Comparison of ENCODE assay signal across 29 cellular contexts in the genomic region with DNA sequence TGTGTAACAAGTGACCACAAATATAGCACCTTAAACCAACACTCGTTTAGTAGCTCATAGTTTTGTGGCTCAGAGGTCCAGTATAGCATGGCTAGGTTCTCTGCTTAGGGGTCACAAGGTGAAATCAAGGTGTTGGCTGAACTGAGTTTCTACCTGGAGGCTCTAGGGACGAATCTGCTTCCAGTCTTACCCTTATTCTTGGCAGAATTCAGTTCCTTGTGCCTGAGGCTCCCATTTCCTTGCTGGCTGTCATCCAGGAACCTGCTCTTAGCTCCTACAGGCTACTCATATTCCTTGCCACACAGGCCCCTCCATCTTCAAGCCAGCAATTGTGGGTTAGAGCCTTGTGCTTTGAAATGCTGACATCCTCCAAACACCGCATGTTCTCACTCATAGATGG.
"Had no signal": no experiment of that assay in that cellular context is flagged by ENCODE, and none has a peak within 500 bp of the region (broad histone marks: within the 10 kb centered on the region; RNA-seq: fewer than 3 reads in every experiment).

No MANE protein-coding gene starts in this region.

- H3K36me3 ChIP-seq: neutrophil, ovary, right lobe of liver, sigmoid colon, stomach, thoracic aorta, thyroid gland, tibial nerve, upper lobe of left lung, vagina had no signal

- H3K27ac ChIP-seq: neutrophil, ovary, parathyroid adenoma, psoas muscle, right lobe of liver, sigmoid colon, stomach, thoracic aorta, thyroid gland, tibial nerve, upper lobe of left lung, vagina had no signal

- H3K9me3 Mint-ChIP-seq: natural killer cell treated with Interleukin-12 subunit alpha and Interleukin-12 subunit beta and Interleukin-15 and Interleukin-18, amount 100 ng/mL, for 72 hours; nephron progenitor cell; neural crest cell; stimulated activated effector memory CD8-positive, alpha-beta T cell treated with anti-CD3 and anti-CD28 coated beads, Interleukin-12 subunit alpha, Interleukin-12 subunit beta, amount 100 ng/mL, for 72 hours; stimulated activated naive B cell treated with anti-CD40 and anti-IgM and Interleukin-4, amounts not matched to agents 10 μg/mL and 1 μg/mL and 100 μg/mL, for 72 hours; stimulated activated naive CD8-positive, alpha-beta T cell treated with anti-CD3 and anti-CD28 coated beads, Interleukin-15, Interleukin-2, amounts not matched to agents 100 ng/mL and 50 ng/mL, for 24 hours had no signal

- H3K4me1 Mint-ChIP-seq: nephron progenitor cell; neural crest cell; stimulated activated effector memory CD8-positive, alpha-beta T cell treated with anti-CD3 and anti-CD28 coated beads, Interleukin-12 subunit alpha, Interleukin-12 subunit beta, amount 100 ng/mL, for 72 hours; stimulated activated naive B cell treated with anti-CD40 and anti-IgM and Interleukin-4, amounts not matched to agents 10 μg/mL and 1 μg/mL and 100 μg/mL, for 72 hours had no signal

- H3K4me3 ChIP-seq: ovary, psoas muscle, right lobe of liver, sigmoid colon, stomach, thoracic aorta, thyroid gland, tibial nerve, upper lobe of left lung, vagina had no signal

- H3K4me1 ChIP-seq: parathyroid adenoma, psoas muscle, right lobe of liver, sigmoid colon, stomach, thyroid gland, tibial nerve, upper lobe of left lung, vagina had no signal

- H3K27ac Mint-ChIP-seq: natural killer cell treated with Interleukin-12 subunit alpha and Interleukin-12 subunit beta and Interleukin-15 and Interleukin-18, amount 100 ng/mL, for 72 hours; nephron progenitor cell; progenitor cell of endocrine pancreas; stimulated activated effector memory CD8-positive, alpha-beta T cell treated with anti-CD3 and anti-CD28 coated beads, Interleukin-12 subunit alpha, Interleukin-12 subunit beta, amount 100 ng/mL, for 72 hours; stimulated activated naive B cell treated with anti-CD40 and anti-IgM and Interleukin-4, amounts not matched to agents 10 μg/mL and 1 μg/mL and 100 μg/mL, for 72 hours; stimulated activated naive CD8-positive, alpha-beta T cell treated with anti-CD3 and anti-CD28 coated beads, Interleukin-15, Interleukin-2, amounts not matched to agents 100 ng/mL and 50 ng/mL, for 24 hours had no signal

- DNase-seq: nephron progenitor cell; nucleus accumbens; ovary; posterior cingulate gyrus; psoas muscle; right cardiac atrium; right lobe of liver; sigmoid colon; small intestine; stimulated activated CD4-positive, alpha-beta T cell treated with anti-CD3 and anti-CD28 coated beads, Interleukin-15, amount 100 ng/mL, for 24 hours; stimulated activated CD4-positive, alpha-beta T cell treated with anti-CD3 and anti-CD28 coated beads, Interleukin-2, amount 100 ng/mL, for 24 hours; stimulated activated CD4-positive, alpha-beta T cell treated with anti-CD3 and anti-CD28 coated beads, Interleukin-2, amount 100 ng/mL, for 48 hours; stimulated activated CD4-positive, alpha-beta T cell treated with anti-CD3 and anti-CD28 coated beads, Interleukin-4, amount 100 ng/mL, for 24 hours; stimulated activated naive B cell treated with anti-CD40 and anti-IgM and Interleukin-4, amounts not matched to agents 10 μg/mL and 1 μg/mL and 100 μg/mL, for 72 hours; stimulated activated naive CD4-positive, alpha-beta T cell treated with Interleukin-2 at 50 U/mL for 16 hours; stomach; thyroid gland; trophoblast cell; upper lobe of left lung had no signal

- H3K79me2 ChIP-seq: parathyroid adenoma had no signal

- H3K9me3 ChIP-seq: neutrophil, ovary, psoas muscle, right lobe of liver, sigmoid colon, stomach, thoracic aorta, thyroid gland, tibial nerve, upper lobe of left lung, vagina had no signal

- H3K9ac ChIP-seq: parathyroid adenoma had no signal

- H3K27me3 ChIP-seq: neutrophil, ovary, right lobe of liver, sigmoid colon, thyroid gland, tibial nerve, upper lobe of left lung, vagina had no signal

- H3K36me3 Mint-ChIP-seq: natural killer cell treated with Interleukin-12 subunit alpha and Interleukin-12 subunit beta and Interleukin-15 and Interleukin-18, amount 100 ng/mL, for 72 hours; stimulated activated effector memory CD8-positive, alpha-beta T cell treated with anti-CD3 and anti-CD28 coated beads, Interleukin-12 subunit alpha, Interleukin-12 subunit beta, amount 100 ng/mL, for 72 hours; stimulated activated naive B cell treated with anti-CD40 and anti-IgM and Interleukin-4, amounts not matched to agents 10 μg/mL and 1 μg/mL and 100 μg/mL, for 72 hours had no signal

- H2AFZ ChIP-seq: parathyroid adenoma had no signal

- H3K4me3 Mint-ChIP-seq: natural killer cell treated with Interleukin-12 subunit alpha and Interleukin-12 subunit beta and Interleukin-15 and Interleukin-18, amount 100 ng/mL, for 72 hours; nephron progenitor cell; neural crest cell; stimulated activated effector memory CD8-positive, alpha-beta T cell treated with anti-CD3 and anti-CD28 coated beads, Interleukin-12 subunit alpha, Interleukin-12 subunit beta, amount 100 ng/mL, for 72 hours; stimulated activated naive B cell treated with anti-CD40 and anti-IgM and Interleukin-4, amounts not matched to agents 10 μg/mL and 1 μg/mL and 100 μg/mL, for 72 hours; stimulated activated naive CD8-positive, alpha-beta T cell treated with anti-CD3 and anti-CD28 coated beads, Interleukin-15, Interleukin-2, amounts not matched to agents 100 ng/mL and 50 ng/mL, for 24 hours had no signal

- ATAC-seq: natural killer cell treated with Interleukin-12 subunit alpha and Interleukin-12 subunit beta and Interleukin-15 and Interleukin-18, amount 100 ng/mL, for 72 hours; psoas muscle; right cardiac atrium; right lobe of liver; stimulated activated effector memory CD8-positive, alpha-beta T cell treated with anti-CD3 and anti-CD28 coated beads, Interleukin-12 subunit alpha, Interleukin-12 subunit beta, amount 100 ng/mL, for 72 hours; stimulated activated naive B cell treated with anti-CD40 and anti-IgM and Interleukin-4, amounts not matched to agents 10 μg/mL and 1 μg/mL and 100 μg/mL, for 72 hours had no signal
